Comparison of ENCODE assay signal across 15 cellular contexts in genomic region chr20:36101201-36101600, GRCh38. TPM values are rescaled to one million over a fixed set of nuclear protein-coding genes. Genes with fewer than 3 reads are reported as not detected.
DNase-seq lines count a peak whose midpoint lies in the region; ATAC-seq, FAIRE-seq and TF ChIP-seq lines count a peak whose summit lies in the region.
"Had no signal": no experiment of that assay in that cellular context is flagged by ENCODE, and none has a peak within 500 bp of the region (broad histone marks: within the 10 kb centered on the region; RNA-seq: fewer than 3 reads in every experiment).

No MANE protein-coding gene starts in this region.

- peak overlapping the region; percentile 97 for H3K27ac ChIP-seq in BLaER1
- H3K27ac ChIP-seq in HepG2 (ENCODE audit: extremely low read length, insufficient read depth, low read length), result no peak overlapping the region
- H3K27ac ChIP-seq in brain microvascular endothelial cell, result no peak overlapping the region

- CTCF ChIA-PET in HepG2 (lab: Yijun Ruan, JAX; ENCODE audit: low intra/inter-chr PET ratio, low total read pairs), result no interaction called here

- no peak for TF ChIP-seq POLR2A in HepG2 (IDR thresholded peaks at IDR 0.05; ENCODE audit: insufficient read depth in 1 of 2, low read depth in 2 of 2, low read length in 2 of 2)

- no peaks in the 10 kb centered on the region for H3K79me2 ChIP-seq in HepG2 (ENCODE audit: insufficient read depth, low read length)

- no peak for TF ChIP-seq RAD21 in HepG2 (CRISPR knock-in tag; IDR thresholded peaks at IDR 0.05)

- H3K4me3 ChIP-seq in BLaER1 (no peak overlapping the region), HepG2 (replicated peaks in 1 of 3; ENCODE audit: insufficient read depth in 1 of 3, low read depth in 2 of 3, low read length in 3 of 3) (no peak overlapping the region), brain microvascular endothelial cell (ENCODE audit: low read depth, low read length) (no peak overlapping the region)

- peak overlapping the region; percentile 37; the same call in 1 of the 2 replicates for H3K9ac ChIP-seq in BLaER1
- H3K9ac ChIP-seq in HepG2 (ENCODE audit: insufficient read depth, low read depth, low read length), result no peak overlapping the region

- no peak for TF ChIP-seq EP300 in HepG2 (IDR thresholded peaks at IDR 0.05; ENCODE audit: low read depth in 2 of 2, low read length in 2 of 2)
- no peak for TF ChIP-seq EP300 in HepG2 (CRISPR knock-in tag; IDR thresholded peaks at IDR 0.05; ENCODE audit: borderline replicate concordance)

- H3K4me1 ChIP-seq in BLaER1, result peaks cover 74% of the 10 kb centered on the region
- peaks cover 8% of the 10 kb centered on the region for H3K4me1 ChIP-seq in HepG2 (ENCODE audit: insufficient read depth, low read length)

- BruUV-seq in HepG2 (replicated peaks; lab: Mats Ljungman, UMichigan), result no TSS peak

- ATAC-seq in HepG2, result peak; percentile 22
- ATAC-seq in GM21619 (IDR thresholded peaks at IDR 0.05; ENCODE audit: unreplicated experiment), result no peak
- ATAC-seq: stimulated activated effector memory CD8-positive, alpha-beta T cell treated with anti-CD3 and anti-CD28 coated beads, Interleukin-12 subunit alpha, Interleukin-12 subunit beta, amount 100 ng/mL, for 72 hours had no signal

- no peaks in the 10 kb centered on the region for H3K36me3 ChIP-seq in BLaER1
- H3K36me3 ChIP-seq in HepG2 (replicated peaks in 1 of 2; ENCODE audit: control insufficient read depth in 1 of 2, insufficient read depth in 2 of 2, low read length in 2 of 2), result no peaks in the 10 kb centered on the region
- H3K36me3 ChIP-seq in brain microvascular endothelial cell (replicated peaks), result no peaks in the 10 kb centered on the region

- 7% methylated on average over 2 of the region's 2 CpGs for WGBS in HepG2 (ENCODE audit: low lambda C conversion rate)

- H4K20me1 ChIP-seq in BLaER1 (no peaks in the 10 kb centered on the region), HepG2 (ENCODE audit: insufficient read depth, low read length) (no peaks in the 10 kb centered on the region)

- POLR2A ChIA-PET in HepG2 (lab: Yijun Ruan, JAX), result no interaction called here

- intact Hi-C loops in HepG2 (cut with micrococcal nuclease; ENCODE audit: unreplicated experiment), result no loop called here

- TF ChIP-seq CTCF in HepG2 (CRISPR knock-in tag; IDR thresholded peaks at IDR 0.05), result no peak
- TF ChIP-seq CTCF in brain microvascular endothelial cell (IDR thresholded peaks at IDR 0.05; ENCODE audit: low read depth, low read length, missing control alignments), result no peak

- peak overlapping the region; percentile 73 for H3K4me2 ChIP-seq in BLaER1
- no peak overlapping the region for H3K4me2 ChIP-seq in HepG2 (ENCODE audit: low read depth, low read length)

- no peaks in the 10 kb centered on the region for H3K27me3 ChIP-seq in BLaER1
- peaks cover 7 to 40% of the 10 kb centered on the region in 2 experiments; a peak in 3 of 5 replicates for H3K27me3 ChIP-seq in HepG2 (ENCODE audit: control insufficient read depth in 1 of 2, insufficient read depth in 2 of 2, low read length in 2 of 2)
- H3K27me3 ChIP-seq in brain microvascular endothelial cell (replicated peaks), result no peaks in the 10 kb centered on the region

- no peak overlapping the region for H2AFZ ChIP-seq in HepG2 (ENCODE audit: low read length)

- DNase-seq in NCI-H1092 (lab: John Stamatoyannopoulos, UW) (peak; percentile 54), SHP77 (lab: John Stamatoyannopoulos, UW) (peak; percentile 66 to 77), HepG2 (ENCODE audit: low spot score) (no peak), cortex of kidney (lab: John Stamatoyannopoulos, UW) (no peak), brain microvascular endothelial cell (no peak), DMS114 treated with DMSO at 0.1 percent for 48 hours (lab: John Stamatoyannopoulos, UW; ENCODE audit: unreplicated experiment) (no peak)
- DNase-seq: activated CD8-positive, alpha-beta memory T cell treated with anti-CD3 and anti-CD28 coated beads, Interleukin-2, amount 50 U/mL, for 4 hours; activated naive CD8-positive, alpha-beta T cell treated with anti-CD3 and anti-CD28 coated beads, Interleukin-2, amount 10 ng/mL, durations not matched to agents 7 days and 5 days; GDM1; retina; stimulated activated CD4-positive, alpha-beta T cell treated with anti-CD3 and anti-CD28 coated beads, Interleukin-2, amount 100 ng/mL, for 48 hours had no signal

- in situ Hi-C loops in HepG2 (cut with HindIII; ENCODE audit: extremely low pct_ligation_motif_present, low pct_unique_long_range_greater_than_20kb) (no loop called here), brain microvascular endothelial cell (cut with HindIII; ENCODE audit: low pct_ligation_motif_present, low sequenced_read_pairs) (no loop called here)

- no peak for FAIRE-seq in HepG2 (lab: Jason Lieb, UNC)
- FAIRE-seq: colon had no signal

- H3K9me3 ChIP-seq in BLaER1 (no peaks in the 10 kb centered on the region), HepG2 (ENCODE audit: low read length) (no peaks in the 10 kb centered on the region)

TF ChIP-seq in HepG2, 621 proteins besides CTCF, POLR2A, EP300 and RAD21 (continues in another document):
- TF ChIP-seq ZBTB38 (CRISPR knock-in tag; IDR thresholded peaks at IDR 0.05) (no peak), ZNF331 (CRISPR knock-in tag; IDR thresholded peaks at IDR 0.05) (no peak), ZNF34 (CRISPR knock-in tag; IDR thresholded peaks at IDR 0.05; ENCODE audit: borderline replicate concordance) (no peak), ZBTB4 (CRISPR knock-in tag; IDR thresholded peaks at IDR 0.05; ENCODE audit: borderline replicate concordance) (no peak), HOXA7 (CRISPR knock-in tag; IDR thresholded peaks at IDR 0.05) (no peak), ZMYM3 (CRISPR knock-in tag; IDR thresholded peaks at IDR 0.05) (no peak), HMG20B (CRISPR knock-in tag; conservative IDR thresholded peaks at IDR 0.05) (no peak), TAF15 (IDR thresholded peaks at IDR 0.05; ENCODE audit: low read depth, low read length, poor library complexity, severe bottlenecking) (no peak), IRF2 (CRISPR knock-in tag; IDR thresholded peaks at IDR 0.05) (no peak), FOXP1 (IDR thresholded peaks at IDR 0.05) (no peak), FOXP1 (CRISPR knock-in tag; IDR thresholded peaks at IDR 0.05) (no peak), SIX1 (CRISPR knock-in tag; IDR thresholded peaks at IDR 0.05; ENCODE audit: borderline replicate concordance) (no peak)

RNA-seq across cellular contexts. Expression of gene EPB41L1, which starts 53.3 kb away (rescaled TPM):
- total RNA-seq in HepG2 (2016; rRNA removed; fragmentation: Illumina TruSeq; extraction: Trizol), result 16.7 and 20.8 TPM in 2 replicates
- total RNA-seq in HepG2 (2016; cell fraction: cytosol; rRNA removed; fragmentation: Illumina TruSeq; extraction: Trizol; ENCODE audit: low read depth), result 17.4 and 17.7 TPM in 2 replicates
- total RNA-seq in HepG2 (2016; cell fraction: insoluble cytoplasmic fraction; rRNA removed; fragmentation: Illumina TruSeq; extraction: Trizol), result 14.4 and 18.0 TPM in 2 replicates
- total RNA-seq in HepG2 (2016; cell fraction: membrane; rRNA removed; fragmentation: Illumina TruSeq; extraction: Trizol), result 56.5 and 60.6 TPM in 2 replicates
- 12.9 and 17.3 TPM in 2 replicates for total RNA-seq in HepG2 (2016; cell fraction: nucleus; rRNA removed; fragmentation: Illumina TruSeq; extraction: Trizol)
- polyA plus RNA-seq in HepG2 (2011; rRNA removed), result 39.0 and 53.0 TPM in 2 replicates
- 32.6 and 36.6 TPM in 2 replicates for polyA plus RNA-seq in HepG2 (2011; cell fraction: cytosol; rRNA removed)
- polyA plus RNA-seq in HepG2 (2011; cell fraction: nucleus; rRNA removed), result 28.0 and 46.3 TPM in 2 replicates
- polyA plus RNA-seq in HepG2 (2012), result 66.5 and 66.8 TPM in 2 replicates
- polyA plus RNA-seq in HepG2 (2016; cell fraction: cytosol; fragmentation: Illumina TruSeq; extraction: Trizol; ENCODE audit: low read depth), result 51.2 and 58.4 TPM in 2 replicates
- polyA plus RNA-seq in HepG2 (2016; cell fraction: insoluble cytoplasmic fraction; fragmentation: Illumina TruSeq; extraction: Trizol; ENCODE audit: low read depth), result 34.8 and 53.2 TPM in 2 replicates
- polyA plus RNA-seq in HepG2 (2016; cell fraction: membrane; fragmentation: Illumina TruSeq; extraction: Trizol; ENCODE audit: low read depth), result 96.9 and 114 TPM in 2 replicates
- 24.4 and 28.5 TPM in 2 replicates for polyA plus RNA-seq in HepG2 (2016; cell fraction: nucleus; fragmentation: Illumina TruSeq; extraction: Trizol; ENCODE audit: insufficient read depth, low read depth)
- 15.0 and 50.3 TPM in 2 replicates for polyA minus RNA-seq in HepG2 (2011; rRNA and poly(A)+ RNA removed; ENCODE audit: low replicate concordance)
- polyA minus RNA-seq in HepG2 (2011; cell fraction: cytosol; rRNA and poly(A)+ RNA removed), result 28.8 and 48.7 TPM in 2 replicates
- 20.4 and 20.9 TPM in 2 replicates for polyA minus RNA-seq in HepG2 (2011; cell fraction: nucleus; rRNA and poly(A)+ RNA removed)

Comparison
In these comparisons a context has a peak if more than half of its experiments do, and no peak if none do; other contexts are left out.
1. DNase-seq: peak in NCI-H1092 (single experiment) and SHP77 (2 of 2); none in HepG2 (single experiment), cortex of kidney (single experiment), brain microvascular endothelial cell (single experiment) and DMS114 treated with DMSO at 0.1 percent for 48 hours (single experiment).